ENCODE assay signal across 30 cellular contexts in genomic region chr14:64158608-64159007, GRCh38.
"Had no signal": no experiment of that assay in that cellular context is flagged by ENCODE, and none has a peak within 500 bp of the region (broad histone marks: within the 10 kb centered on the region; RNA-seq: fewer than 3 reads in every experiment).

No MANE protein-coding gene starts in this region.

- H3K27ac ChIP-seq: heart left ventricle, ovary, prostate gland, skin epidermis, stomach, upper lobe of left lung had no signal

- H3K27me3 ChIP-seq: heart left ventricle, ovary, stomach, thyroid gland, upper lobe of left lung had no signal

- H3K36me3 ChIP-seq: ovary, prostate gland had no signal

- H3K4me3 ChIP-seq: heart left ventricle, ovary, prostate gland, skin epidermis, stomach, thyroid gland, upper lobe of left lung had no signal

- H3K36me3 Mint-ChIP-seq: activated naive CD4-positive, alpha-beta T cell treated with anti-CD3 and anti-CD28 coated beads, Interleukin-2, amount 50 U/mL, for 72 hours; stimulated activated memory B cell treated with anti-CD40 and anti-IgM and Interleukin-4, amounts not matched to agents 10 μg/mL and 1 μg/mL and 100 μg/mL, for 72 hours had no signal

- H3K4me1 ChIP-seq: heart left ventricle, prostate gland, stomach, thyroid gland, upper lobe of left lung had no signal

- H3K4me1 Mint-ChIP-seq: activated CD4-positive, alpha-beta T cell treated with anti-CD3 and anti-CD28 coated beads, Interleukin-2, amount 10 ng/mL, durations not matched to agents 24 days and 14 days; activated T-helper 17 cell treated with anti-CD3 and anti-CD28 coated beads, Interleukin-2, amount 50 U/mL, for 72 hours; immature natural killer cell; naive thymus-derived CD4-positive, alpha-beta T cell; stimulated activated memory B cell treated with anti-CD40 and anti-IgM and Interleukin-4, amounts not matched to agents 10 μg/mL and 1 μg/mL and 100 μg/mL, for 72 hours had no signal

- H3K27me3 Mint-ChIP-seq: activated CD4-positive, alpha-beta memory T cell treated with anti-CD3 and anti-CD28 coated beads for 36 hours; activated CD4-positive, alpha-beta T cell treated with anti-CD3 and anti-CD28 coated beads, Interleukin-2, amount 10 ng/mL, durations not matched to agents 24 days and 14 days; activated T-cell treated with anti-CD3 and anti-CD28 coated beads, Interleukin-2, amount 50 U/mL, for 24 hours; activated T-helper 17 cell treated with anti-CD3 and anti-CD28 coated beads, Interleukin-2, amount 50 U/mL, for 72 hours; naive thymus-derived CD4-positive, alpha-beta T cell; stimulated activated memory B cell treated with anti-CD40 and anti-IgM and Interleukin-4, amounts not matched to agents 10 μg/mL and 1 μg/mL and 100 μg/mL, for 72 hours had no signal

- FAIRE-seq: kidney had no signal

- H3K9me3 Mint-ChIP-seq: activated CD4-positive, alpha-beta memory T cell treated with anti-CD3 and anti-CD28 coated beads for 36 hours; activated CD4-positive, alpha-beta T cell treated with anti-CD3 and anti-CD28 coated beads, Interleukin-2, amount 10 ng/mL, durations not matched to agents 24 days and 14 days; activated naive CD4-positive, alpha-beta T cell treated with anti-CD3 and anti-CD28 coated beads, Interleukin-2, amount 50 U/mL, for 72 hours; activated T-cell treated with anti-CD3 and anti-CD28 coated beads, Interleukin-2, amount 50 U/mL, for 24 hours; activated T-helper 17 cell treated with anti-CD3 and anti-CD28 coated beads, Interleukin-2, amount 50 U/mL, for 72 hours; immature natural killer cell; naive thymus-derived CD4-positive, alpha-beta T cell; stimulated activated memory B cell treated with anti-CD40 and anti-IgM and Interleukin-4, amounts not matched to agents 10 μg/mL and 1 μg/mL and 100 μg/mL, for 72 hours had no signal

- ATAC-seq: activated naive CD4-positive, alpha-beta T cell treated with anti-CD3 and anti-CD28 coated beads, Interleukin-2, amount 50 U/mL, for 72 hours; activated T-helper 17 cell treated with anti-CD3 and anti-CD28 coated beads, Interleukin-2, amount 50 U/mL, for 72 hours; esophagus mucosa; heart left ventricle; naive thymus-derived CD4-positive, alpha-beta T cell; sciatic nerve; stimulated activated memory B cell treated with anti-CD40 and anti-IgM and Interleukin-4, amounts not matched to agents 10 μg/mL and 1 μg/mL and 100 μg/mL, for 72 hours had no signal

- H3K27ac Mint-ChIP-seq: activated CD4-positive, alpha-beta memory T cell treated with anti-CD3 and anti-CD28 coated beads for 36 hours; activated CD4-positive, alpha-beta T cell treated with anti-CD3 and anti-CD28 coated beads, Interleukin-2, amount 10 ng/mL, durations not matched to agents 24 days and 14 days; activated naive CD4-positive, alpha-beta T cell treated with anti-CD3 and anti-CD28 coated beads, Interleukin-2, amount 50 U/mL, for 72 hours; activated T-cell treated with anti-CD3 and anti-CD28 coated beads, Interleukin-2, amount 50 U/mL, for 24 hours; stimulated activated memory B cell treated with anti-CD40 and anti-IgM and Interleukin-4, amounts not matched to agents 10 μg/mL and 1 μg/mL and 100 μg/mL, for 72 hours had no signal

- H3K4me3 Mint-ChIP-seq: activated CD4-positive, alpha-beta memory T cell treated with anti-CD3 and anti-CD28 coated beads for 36 hours; activated CD4-positive, alpha-beta T cell treated with anti-CD3 and anti-CD28 coated beads, Interleukin-2, amount 10 ng/mL, durations not matched to agents 24 days and 14 days; activated T-cell treated with anti-CD3 and anti-CD28 coated beads, Interleukin-2, amount 50 U/mL, for 24 hours; activated T-helper 17 cell treated with anti-CD3 and anti-CD28 coated beads, Interleukin-2, amount 50 U/mL, for 72 hours; immature natural killer cell; naive thymus-derived CD4-positive, alpha-beta T cell; stimulated activated memory B cell treated with anti-CD40 and anti-IgM and Interleukin-4, amounts not matched to agents 10 μg/mL and 1 μg/mL and 100 μg/mL, for 72 hours had no signal

- DNase-seq: activated CD4-positive, alpha-beta memory T cell treated with anti-CD3 and anti-CD28 coated beads for 36 hours; activated CD4-positive, alpha-beta T cell treated with anti-CD3 and anti-CD28 coated beads, Interleukin-2, amount 10 ng/mL, durations not matched to agents 24 days and 14 days; activated CD4-positive, CD25-positive, alpha-beta regulatory T cell treated with anti-CD3 and anti-CD28 coated beads, Interleukin-2, amount 50 U/mL, for 72 hours; activated CD8-positive, alpha-beta memory T cell treated with anti-CD3 and anti-CD28 coated beads, Interleukin-2, amount 50 U/mL, for 4 hours; activated gamma-delta T cell treated with Interleukin-2 at 50 U/mL for 16 hours; activated T-cell treated with anti-CD3 and anti-CD28 coated beads, Interleukin-2, amount 50 U/mL, for 24 hours; anterior cingulate cortex; cortex of kidney; foreskin fibroblast; heart left ventricle; hypothalamus; immature natural killer cell; kidney; midbrain; naive thymus-derived CD4-positive, alpha-beta T cell; ovary; retina; stimulated activated CD4-positive, alpha-beta T cell treated with anti-CD3 and anti-CD28 coated beads, Interleukin-12 subunit alpha, Interleukin-12 subunit beta, amount 100 ng/mL, for 4 hours; stimulated activated CD4-positive, alpha-beta T cell treated with anti-CD3 and anti-CD28 coated beads, Interleukin-4, amount 100 ng/mL, for 1 hour; stomach; T-helper 2 cell; thyroid gland; upper lobe of left lung had no signal

- H3K9me3 ChIP-seq: heart left ventricle, ovary, prostate gland, stomach, thyroid gland, upper lobe of left lung had no signal
